ENCODE assay signal across 8 cellular contexts in genomic region chr2:171999125-171999524, GRCh38. TPM values are rescaled to one million over a fixed set of nuclear protein-coding genes. Genes with fewer than 3 reads are reported as not detected.
DNase-seq lines count a peak whose midpoint lies in the region; ATAC-seq and TF ChIP-seq lines count a peak whose summit lies in the region.

No MANE protein-coding gene starts in this region.

- peaks cover 6% of the 10 kb centered on the region for H3K27me3 Mint-ChIP-seq in activated CD4-positive, alpha-beta memory T cell treated with anti-CD3 and anti-CD28 coated beads for 36 hours
- peaks cover 0 to 9% of the 10 kb centered on the region in 2 donors for H3K27me3 Mint-ChIP-seq in stimulated activated naive B cell treated with anti-CD40 and anti-IgM and Interleukin-4, amounts not matched to agents 10 μg/mL and 1 μg/mL and 100 μg/mL, for 72 hours

- H3K27me3 ChIP-seq in A673 (replicated peaks; ENCODE audit: insufficient read depth, low read depth, low read length, poor library complexity) = no peaks in the 10 kb centered on the region

- DNase-seq in A673 (ENCODE audit: low spot score) = no peak
- DNase-seq in activated CD4-positive, alpha-beta memory T cell treated with anti-CD3 and anti-CD28 coated beads for 36 hours = no peak
- no peak for DNase-seq in stimulated activated naive B cell treated with anti-CD40 and anti-IgM and Interleukin-4, amounts not matched to agents 10 μg/mL and 1 μg/mL and 100 μg/mL, for 72 hours
- DNase-seq in NCI-H187 (lab: John Stamatoyannopoulos, UW) = no peak
- DNase-seq in OCI-M2 (lab: John Stamatoyannopoulos, UW; ENCODE audit: unreplicated experiment) = no peak

- H3K4me3 ChIP-seq in A673 (ENCODE audit: low read depth, low read length, poor library complexity, severe bottlenecking) (peak overlapping the region; percentile 63), iPS-11a (ENCODE audit: low read depth, low read length) (peak overlapping the region; percentile 75)

- no peak for TF ChIP-seq CTCF in A673 (conservative IDR thresholded peaks at IDR 0.05; ENCODE audit: low read depth, low read length)

- no TSS peak for BruUV-seq in A673 (replicated peaks; lab: Mats Ljungman, UMichigan)

- H3K27ac Mint-ChIP-seq in activated CD4-positive, alpha-beta memory T cell treated with anti-CD3 and anti-CD28 coated beads for 36 hours = no peak overlapping the region
- H3K27ac Mint-ChIP-seq in stimulated activated naive B cell treated with anti-CD40 and anti-IgM and Interleukin-4, amounts not matched to agents 10 μg/mL and 1 μg/mL and 100 μg/mL, for 72 hours = peak overlapping the region; percentile 49

- POLR2A ChIA-PET in A673 (lab: Charles Lee; ENCODE audit: low non-redundant PET) = no interaction called here
- POLR2A ChIA-PET in activated CD4-positive, alpha-beta memory T cell treated with anti-CD3 and anti-CD28 coated beads for 36 hours (lab: Charles Lee) = no interaction called here

- H3K4me1 ChIP-seq in A673 (ENCODE audit: insufficient read depth, low read length, poor library complexity, severe bottlenecking) = peaks cover 13% of the 10 kb centered on the region

- H3K9me3 Mint-ChIP-seq in activated CD4-positive, alpha-beta memory T cell treated with anti-CD3 and anti-CD28 coated beads for 36 hours = no peaks in the 10 kb centered on the region
- H3K9me3 Mint-ChIP-seq in stimulated activated naive B cell treated with anti-CD40 and anti-IgM and Interleukin-4, amounts not matched to agents 10 μg/mL and 1 μg/mL and 100 μg/mL, for 72 hours = no peaks in the 10 kb centered on the region

- CTCF ChIA-PET in A673 (lab: Charles Lee) = no interaction called here
- CTCF ChIA-PET in activated CD4-positive, alpha-beta memory T cell treated with anti-CD3 and anti-CD28 coated beads for 36 hours (lab: Charles Lee) = no interaction called here

- H3K4me3 Mint-ChIP-seq in activated CD4-positive, alpha-beta memory T cell treated with anti-CD3 and anti-CD28 coated beads for 36 hours = peak overlapping the region; percentile 93
- peak overlapping the region; percentile 94 to 96 for H3K4me3 Mint-ChIP-seq in stimulated activated naive B cell treated with anti-CD40 and anti-IgM and Interleukin-4, amounts not matched to agents 10 μg/mL and 1 μg/mL and 100 μg/mL, for 72 hours

- H3K36me3 ChIP-seq in A673 (ENCODE audit: insufficient read depth, low read length, poor library complexity, severe bottlenecking) = no peaks in the 10 kb centered on the region

- ATAC-seq in GM21529 (IDR thresholded peaks at IDR 0.05; ENCODE audit: unreplicated experiment) (peak; percentile 3), GM21367 (IDR thresholded peaks at IDR 0.05; ENCODE audit: unreplicated experiment) (no peak)
- peak; percentile 0 to 2 for ATAC-seq in stimulated activated naive B cell treated with anti-CD40 and anti-IgM and Interleukin-4, amounts not matched to agents 10 μg/mL and 1 μg/mL and 100 μg/mL, for 72 hours (replicated peaks)

- intact Hi-C loops in A673 (cut with micrococcal nuclease; ENCODE audit: unreplicated experiment) = no loop called here
- intact Hi-C loops in activated CD4-positive, alpha-beta memory T cell treated with anti-CD3 and anti-CD28 coated beads for 36 hours (cut with micrococcal nuclease) = loop anchor here (1.0 to 2.0 kb wide), 2 partner anchors 76 to 86 kb away; partner anchors contain the start of genes DLX1 and HAT1

- peak overlapping the region; percentile 63 for H3K27ac ChIP-seq in A673 (ENCODE audit: low read depth, low read length, poor library complexity, severe bottlenecking)

- no peaks in the 10 kb centered on the region for H3K36me3 Mint-ChIP-seq in activated CD4-positive, alpha-beta memory T cell treated with anti-CD3 and anti-CD28 coated beads for 36 hours
- H3K36me3 Mint-ChIP-seq in stimulated activated naive B cell treated with anti-CD40 and anti-IgM and Interleukin-4, amounts not matched to agents 10 μg/mL and 1 μg/mL and 100 μg/mL, for 72 hours = peaks cover 0 to 10% of the 10 kb centered on the region in 2 donors

- H3K9me3 ChIP-seq in A673 (ENCODE audit: low read depth, low read length, poor library complexity, severe bottlenecking) = no peaks in the 10 kb centered on the region

- peaks cover 20% of the 10 kb centered on the region for H3K4me1 Mint-ChIP-seq in activated CD4-positive, alpha-beta memory T cell treated with anti-CD3 and anti-CD28 coated beads for 36 hours (ENCODE audit: low read depth)
- peaks cover 10 to 24% of the 10 kb centered on the region in 2 donors for H3K4me1 Mint-ChIP-seq in stimulated activated naive B cell treated with anti-CD40 and anti-IgM and Interleukin-4, amounts not matched to agents 10 μg/mL and 1 μg/mL and 100 μg/mL, for 72 hours

RNA-seq across cellular contexts. Expression of gene METAP1D, which starts 0.6 kb away (rescaled TPM):
- total RNA-seq in A673 (2021) = 11.8 and 12.7 TPM in 2 replicates
- 1 to 10 TPM; 3.4 to 3.9 TPM for total RNA-seq in activated CD4-positive, alpha-beta memory T cell treated with anti-CD3 and anti-CD28 coated beads for 36 hours
